21 cellular contexts compared by ENCODE assay signal in the genomic region with DNA sequence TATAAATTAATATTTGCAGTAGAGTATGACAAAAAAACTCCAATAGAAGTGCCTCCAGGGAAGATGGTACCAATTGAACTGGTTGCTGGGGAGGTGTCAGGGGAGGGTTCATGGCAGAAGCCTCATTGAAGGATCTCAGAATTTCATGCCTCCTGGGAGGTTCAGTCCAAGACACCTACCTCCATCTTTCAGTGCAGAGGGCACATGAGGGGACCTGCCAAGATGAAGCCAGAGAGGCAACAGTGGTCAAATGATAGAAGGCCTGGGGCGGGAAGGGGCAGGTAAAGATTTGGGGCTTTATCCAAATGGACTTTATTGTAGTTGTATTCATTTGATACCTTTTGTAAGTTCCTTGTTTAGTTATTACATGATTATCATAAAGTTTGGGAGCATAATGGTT. TPM values are rescaled to one million over a fixed set of nuclear protein-coding genes. Genes with fewer than 3 reads are reported as not detected.
DNase-seq lines count a peak whose midpoint lies in the region; TF ChIP-seq lines count a peak whose summit lies in the region.
"Had no signal": no experiment of that assay in that cellular context is flagged by ENCODE, and none has a peak within 500 bp of the region (broad histone marks: within the 10 kb centered on the region; RNA-seq: fewer than 3 reads in every experiment).

No MANE protein-coding gene starts in this region.

- no peaks in the 10 kb centered on the region for H3K36me3 ChIP-seq in esophagus muscularis mucosa
- H3K36me3 ChIP-seq in CD4-positive, alpha-beta memory T cell (ENCODE audit: insufficient read depth, low read length), result no peaks in the 10 kb centered on the region
- H3K36me3 ChIP-seq: BE2C, BLaER1 had no signal

- no peak for TF ChIP-seq POLR2A in esophagus muscularis mucosa (IDR thresholded peaks at IDR 0.05; ENCODE audit: low read depth)

- H3K4me3 ChIP-seq in esophagus muscularis mucosa, result no peak overlapping the region
- no peak overlapping the region for H3K4me3 ChIP-seq in CD4-positive, alpha-beta memory T cell (ENCODE audit: low read length in 2 of 2)
- H3K4me3 ChIP-seq: A549, BLaER1 had no signal

- POLR2A ChIA-PET in activated CD4-positive, alpha-beta memory T cell treated with anti-CD3 and anti-CD28 coated beads, Interleukin-2, amount 10 ng/mL, durations not matched to agents 7 days and 5 days (lab: Charles Lee), result no interaction called here
- POLR2A ChIA-PET in activated CD4-positive, alpha-beta memory T cell treated with anti-CD3 and anti-CD28 coated beads for 36 hours (lab: Charles Lee), result no interaction called here
- POLR2A ChIA-PET in CD4-positive, alpha-beta memory T cell (lab: Charles Lee; ENCODE audit: partially characterized antibody), result no interaction called here

- peak; percentile 2 for DNase-seq in activated CD4-positive, alpha-beta memory T cell treated with anti-CD3 and anti-CD28 coated beads, Interleukin-2, amount 10 ng/mL, durations not matched to agents 7 days and 5 days
- no peak for DNase-seq in activated CD4-positive, alpha-beta memory T cell treated with anti-CD3 and anti-CD28 coated beads for 36 hours
- DNase-seq in Ammon's horn (ENCODE audit: low spot score) (peak; percentile 0), esophagus muscularis mucosa (ENCODE audit: extremely low spot score) (peak; percentile 57), osteocyte (ENCODE audit: extremely low spot score, unreplicated experiment) (peak; percentile 42), NCI-H2171 treated with DMSO at 0.1 percent for 48 hours (lab: John Stamatoyannopoulos, UW) (no peak)
- DNase-seq in CD4-positive, alpha-beta memory T cell, result no peak
- DNase-seq: AML-193; BE2C; C1 segment of cervical spinal cord; Caco-2; Calu3; CD4-positive, CD25-positive, alpha-beta regulatory T cell; CD8-positive, alpha-beta T cell; DMS79 treated with DMSO at 0.1 percent for 48 hours; GF-D8 had no signal

- no peaks in the 10 kb centered on the region for H3K4me1 Mint-ChIP-seq in activated CD4-positive, alpha-beta memory T cell treated with anti-CD3 and anti-CD28 coated beads, Interleukin-2, amount 10 ng/mL, durations not matched to agents 7 days and 5 days
- H3K4me1 Mint-ChIP-seq in activated CD4-positive, alpha-beta memory T cell treated with anti-CD3 and anti-CD28 coated beads for 36 hours (ENCODE audit: low read depth), result no peaks in the 10 kb centered on the region
- H3K4me1 Mint-ChIP-seq in osteocyte (ENCODE audit: unreplicated experiment), result peaks cover 21% of the 10 kb centered on the region
- no peaks in the 10 kb centered on the region for H3K4me1 Mint-ChIP-seq in CD4-positive, alpha-beta memory T cell
- H3K4me1 Mint-ChIP-seq: CD4-positive, CD25-positive, alpha-beta regulatory T cell had no signal

- H3K27me3 ChIP-seq in esophagus muscularis mucosa, result peaks cover 0 to 8% (median 0%) of the 10 kb centered on the region in 4 donors
- no peaks in the 10 kb centered on the region for H3K27me3 ChIP-seq in CD4-positive, alpha-beta memory T cell (ENCODE audit: insufficient read depth, low read length)
- H3K27me3 ChIP-seq: BLaER1 had no signal

- no peak overlapping the region for H3K4me3 Mint-ChIP-seq in activated CD4-positive, alpha-beta memory T cell treated with anti-CD3 and anti-CD28 coated beads, Interleukin-2, amount 10 ng/mL, durations not matched to agents 7 days and 5 days
- no peak overlapping the region for H3K4me3 Mint-ChIP-seq in activated CD4-positive, alpha-beta memory T cell treated with anti-CD3 and anti-CD28 coated beads for 36 hours
- no peak overlapping the region for H3K4me3 Mint-ChIP-seq in osteocyte (ENCODE audit: unreplicated experiment)
- H3K4me3 Mint-ChIP-seq in CD4-positive, alpha-beta memory T cell, result no peak overlapping the region
- H3K4me3 Mint-ChIP-seq: CD14-positive monocyte; CD8-positive, alpha-beta T cell had no signal

- H3K27ac Mint-ChIP-seq in activated CD4-positive, alpha-beta memory T cell treated with anti-CD3 and anti-CD28 coated beads, Interleukin-2, amount 10 ng/mL, durations not matched to agents 7 days and 5 days, result no peak overlapping the region
- no peak overlapping the region for H3K27ac Mint-ChIP-seq in activated CD4-positive, alpha-beta memory T cell treated with anti-CD3 and anti-CD28 coated beads for 36 hours
- H3K27ac Mint-ChIP-seq in osteocyte (ENCODE audit: unreplicated experiment), result no peak overlapping the region
- H3K27ac Mint-ChIP-seq in CD4-positive, alpha-beta memory T cell, result no peak overlapping the region
- H3K27ac Mint-ChIP-seq: CD14-positive monocyte; CD4-positive, CD25-positive, alpha-beta regulatory T cell; CD8-positive, alpha-beta T cell had no signal

- TF ChIP-seq CTCF in esophagus muscularis mucosa (IDR thresholded peaks at IDR 0.05) (no peak), osteocyte (IDR thresholded peaks at IDR 0.05) (no peak)

- 100% methylated on average over 1 of the region's 1 CpG for WGBS in esophagus muscularis mucosa

- intact Hi-C loops in activated CD4-positive, alpha-beta memory T cell treated with anti-CD3 and anti-CD28 coated beads for 36 hours (cut with micrococcal nuclease), result no loop called here
- intact Hi-C loops in esophagus muscularis mucosa (cut with DNase I), result no loop called here
- intact Hi-C loops in CD4-positive, alpha-beta memory T cell (cut with micrococcal nuclease), result no loop called here

- no peaks in the 10 kb centered on the region for H3K9me3 Mint-ChIP-seq in activated CD4-positive, alpha-beta memory T cell treated with anti-CD3 and anti-CD28 coated beads, Interleukin-2, amount 10 ng/mL, durations not matched to agents 7 days and 5 days
- no peaks in the 10 kb centered on the region for H3K9me3 Mint-ChIP-seq in activated CD4-positive, alpha-beta memory T cell treated with anti-CD3 and anti-CD28 coated beads for 36 hours
- H3K9me3 Mint-ChIP-seq in osteocyte (ENCODE audit: unreplicated experiment), result no peaks in the 10 kb centered on the region
- peaks cover 0 to 2% (median 0%) of the 10 kb centered on the region in 8 donors for H3K9me3 Mint-ChIP-seq in CD4-positive, alpha-beta memory T cell
- H3K9me3 Mint-ChIP-seq: CD8-positive, alpha-beta T cell had no signal

- H3K4me1 ChIP-seq in esophagus muscularis mucosa, result no peaks in the 10 kb centered on the region
- H3K4me1 ChIP-seq in CD4-positive, alpha-beta memory T cell (ENCODE audit: insufficient read depth, low read length), result no peaks in the 10 kb centered on the region
- H3K4me1 ChIP-seq: BE2C had no signal

- H3K27me3 Mint-ChIP-seq in activated CD4-positive, alpha-beta memory T cell treated with anti-CD3 and anti-CD28 coated beads, Interleukin-2, amount 10 ng/mL, durations not matched to agents 7 days and 5 days, result peaks cover 38% of the 10 kb centered on the region
- peaks cover 5% of the 10 kb centered on the region for H3K27me3 Mint-ChIP-seq in activated CD4-positive, alpha-beta memory T cell treated with anti-CD3 and anti-CD28 coated beads for 36 hours
- H3K27me3 Mint-ChIP-seq in osteocyte (ENCODE audit: unreplicated experiment), result no peaks in the 10 kb centered on the region
- H3K27me3 Mint-ChIP-seq in CD4-positive, alpha-beta memory T cell, result peaks cover 3 to 18% of the 10 kb centered on the region in 2 donors

- no peak overlapping the region for H3K27ac ChIP-seq in esophagus muscularis mucosa (replicated peaks in 1 of 4)
- no peak overlapping the region for H3K27ac ChIP-seq in CD4-positive, alpha-beta memory T cell (ENCODE audit: low read depth, low read length)
- H3K27ac ChIP-seq: 22Rv1, BLaER1 had no signal

- no peaks in the 10 kb centered on the region for H3K9me3 ChIP-seq in esophagus muscularis mucosa
- H3K9me3 ChIP-seq in CD4-positive, alpha-beta memory T cell (ENCODE audit: control insufficient read depth in 1 of 2, low read length in 2 of 2), result no peaks in the 10 kb centered on the region
- H3K9me3 ChIP-seq: A549, BE2C, Caco-2 had no signal

- CTCF ChIA-PET in activated CD4-positive, alpha-beta memory T cell treated with anti-CD3 and anti-CD28 coated beads, Interleukin-2, amount 10 ng/mL, durations not matched to agents 7 days and 5 days (lab: Charles Lee), result no interaction called here
- CTCF ChIA-PET in activated CD4-positive, alpha-beta memory T cell treated with anti-CD3 and anti-CD28 coated beads for 36 hours (lab: Charles Lee), result no interaction called here
- CTCF ChIA-PET in CD4-positive, alpha-beta memory T cell (lab: Charles Lee; ENCODE audit: partially characterized antibody), result no interaction called here

- H3K36me3 Mint-ChIP-seq in activated CD4-positive, alpha-beta memory T cell treated with anti-CD3 and anti-CD28 coated beads, Interleukin-2, amount 10 ng/mL, durations not matched to agents 7 days and 5 days (ENCODE audit: low read depth), result no peaks in the 10 kb centered on the region
- no peaks in the 10 kb centered on the region for H3K36me3 Mint-ChIP-seq in activated CD4-positive, alpha-beta memory T cell treated with anti-CD3 and anti-CD28 coated beads for 36 hours
- no peaks in the 10 kb centered on the region for H3K36me3 Mint-ChIP-seq in osteocyte (ENCODE audit: unreplicated experiment)
- H3K36me3 Mint-ChIP-seq in CD4-positive, alpha-beta memory T cell, result no peaks in the 10 kb centered on the region
- H3K36me3 Mint-ChIP-seq: CD4-positive, CD25-positive, alpha-beta regulatory T cell; CD8-positive, alpha-beta T cell had no signal

- TF ChIP-seq EP300 in esophagus muscularis mucosa (IDR thresholded peaks at IDR 0.05), result no peak

RNA-seq across cellular contexts. Expression of a gene that starts 25.9 kb away (rescaled TPM):
- total RNA-seq in activated CD4-positive, alpha-beta memory T cell treated with anti-CD3 and anti-CD28 coated beads, Interleukin-2, amount 10 ng/mL, durations not matched to agents 7 days and 5 days, result not detected
- total RNA-seq in activated CD4-positive, alpha-beta memory T cell treated with anti-CD3 and anti-CD28 coated beads for 36 hours, result not detected
- total RNA-seq in esophagus muscularis mucosa, result 1 to 10 TPM in 1 of 4 donors, under 1 TPM in 1, not detected in 2; 0.97 to 1.7 TPM
- 12.6 and 13.3 TPM in 2 replicates for total RNA-seq in osteocyte
- total RNA-seq in CD4-positive, alpha-beta memory T cell, result not detected
- polyA plus RNA-seq in CD4-positive, alpha-beta memory T cell, result not detected
- total RNA-seq: A172; Caco-2; Calu3; CD4-positive, CD25-positive, alpha-beta regulatory T cell; CD8-positive, alpha-beta T cell had no signal
- polyA plus RNA-seq: A549; CD14-positive monocyte; CD4-positive, CD25-positive, alpha-beta regulatory T cell had no signal

Comparison
In these comparisons a context has a peak if more than half of its experiments do, and no peak if none do; other contexts are left out.
1. DNase-seq: peak in activated CD4-positive, alpha-beta memory T cell treated with anti-CD3 and anti-CD28 coated beads, Interleukin-2, amount 10 ng/mL, durations not matched to agents 7 days and 5 days (single experiment), Ammon's horn (single experiment), esophagus muscularis mucosa (single experiment) and osteocyte (single experiment); none in activated CD4-positive, alpha-beta memory T cell treated with anti-CD3 and anti-CD28 coated beads for 36 hours (single experiment), NCI-H2171 treated with DMSO at 0.1 percent for 48 hours (single experiment) and CD4-positive, alpha-beta memory T cell (0 of 5).